ENCODE assay signal across 9 cellular contexts in the genomic region with DNA sequence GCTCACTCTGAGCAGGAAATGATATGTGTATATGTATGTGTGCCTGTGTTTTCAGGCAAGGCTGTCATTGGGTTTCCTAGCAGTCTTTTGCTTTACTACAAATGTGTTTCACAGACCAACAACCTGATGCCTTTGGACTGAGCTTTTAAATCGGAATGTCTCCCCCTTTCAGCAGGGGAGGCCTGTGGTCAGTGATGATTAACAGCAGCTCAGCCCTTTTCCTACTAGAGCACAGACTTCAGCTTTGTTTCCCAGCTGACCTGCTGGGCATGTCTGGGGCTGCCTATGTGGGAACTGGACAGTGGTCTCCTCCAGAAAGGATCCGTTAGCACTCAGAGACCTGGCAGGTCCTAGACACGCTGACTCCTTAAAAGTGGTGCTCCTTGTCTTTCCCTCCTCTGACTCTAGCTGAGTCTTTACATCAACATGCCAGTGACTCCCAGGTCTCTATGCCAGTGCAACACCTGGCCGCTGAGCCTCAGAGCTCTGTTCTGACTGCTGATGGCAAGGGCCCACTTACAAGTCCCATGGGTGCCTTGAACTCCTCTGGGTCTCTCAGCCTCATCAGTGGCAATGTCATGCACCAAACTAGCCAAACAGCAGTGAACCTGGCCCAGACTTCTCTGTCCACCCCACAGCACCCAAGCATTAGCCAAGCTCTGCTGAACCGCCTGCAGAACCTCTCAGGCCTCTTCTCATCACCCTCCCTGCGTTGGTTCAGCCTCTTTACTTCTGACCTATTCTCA. TPM values are rescaled to one million over a fixed set of nuclear protein-coding genes. Genes with fewer than 3 reads are reported as not detected.
A peak's percentile ranks its signal among the peaks of the same experiment; 100 is the strongest.
DNase-seq lines count a peak whose midpoint lies in the region; TF ChIP-seq lines count a peak whose summit lies in the region.
"Had no signal": no experiment of that assay in that cellular context is flagged by ENCODE, and none has a peak within 500 bp of the region (broad histone marks: within the 10 kb centered on the region; RNA-seq: fewer than 3 reads in every experiment).

No MANE protein-coding gene starts in this region.

- H3K27ac ChIP-seq in RWPE1 = peak overlapping the region; percentile 62
- H3K27ac ChIP-seq: KMS-11 had no signal

- no peak for TF ChIP-seq POLR2A in erythroblast (IDR thresholded peaks at IDR 0.05; ENCODE audit: low read length)

- H3K4me3 ChIP-seq in fibroblast of the aortic adventitia (ENCODE audit: low read depth, low read length) (no peak overlapping the region), retinal pigment epithelial cell (ENCODE audit: low read length) (no peak overlapping the region)

- CTCF ChIA-PET in RWPE1 (lab: Yijun Ruan, JAX) = no interaction called here

- TF ChIP-seq CTCF in RWPE1 (conservative IDR thresholded peaks at IDR 0.05; ENCODE audit: low read depth) = no peak
- no peak for TF ChIP-seq CTCF in fibroblast of the aortic adventitia (IDR thresholded peaks at IDR 0.05; ENCODE audit: insufficient read depth, low read length)
- TF ChIP-seq CTCF in retinal pigment epithelial cell (conservative IDR thresholded peaks at IDR 0.05; ENCODE audit: low read depth, low read length) = no peak

- peak; percentile 89 for DNase-seq in EL
- DNase-seq in RWPE1 (ENCODE audit: low spot score) = no peak
- DNase-seq in fibroblast of the aortic adventitia (ENCODE audit: low read depth) = peak; percentile 82
- peak; percentile 59 for DNase-seq in retinal pigment epithelial cell (ENCODE audit: low read depth)
- DNase-seq in erythroblast (lab: John Stamatoyannopoulos, UW) = no peak
- DNase-seq in NCI-H1930 (lab: John Stamatoyannopoulos, UW) = no peak
- DNase-seq in SKM-1 treated with dmso at 0.1 percent for 144 hours (lab: John Stamatoyannopoulos, UW; ENCODE audit: unreplicated experiment) = no peak
- DNase-seq: PC-3 had no signal

- POLR2A ChIA-PET in RWPE1 (lab: Yijun Ruan, JAX; ENCODE audit: low non-redundant PET) = no interaction called here

RNA-seq across cellular contexts. Expression of a gene that starts 7.7 kb away (rescaled TPM):
- 116 and 132 TPM in 2 replicates for total RNA-seq in fibroblast of the aortic adventitia (ENCODE audit: low replicate concordance)

RNA-seq across cellular contexts. Expression of a gene that starts 55.9 kb away (rescaled TPM):
- total RNA-seq in fibroblast of the aortic adventitia (ENCODE audit: low replicate concordance) = not detected in 2 replicates
- total RNA-seq: PC-3 had no signal

Comparison
In these comparisons a context has a peak if more than half of its experiments do, and no peak if none do; other contexts are left out.
1. DNase-seq: peak in EL (single experiment), fibroblast of the aortic adventitia (single experiment) and retinal pigment epithelial cell (single experiment); none in RWPE1 (single experiment), erythroblast (0 of 2), NCI-H1930 (0 of 2) and SKM-1 treated with dmso at 0.1 percent for 144 hours (single experiment).